2 cellular contexts compared by ENCODE assay signal in genomic region chr9:4238522-4238921, GRCh38.
TF ChIP-seq lines count a peak whose summit lies in the region.

No MANE protein-coding gene starts in this region.

TF ChIP-seq in IMR-90, 13 proteins besides CTCF, POLR2A, EP300 and RAD21 (continued from another document):
- peak; percentile 40; the same call in 1 of the 2 replicates for TF ChIP-seq BHLHE40 (IDR thresholded peaks at IDR 0.05; ENCODE audit: low read depth, low read length)
- no peak for TF ChIP-seq RCOR1 (IDR thresholded peaks at IDR 0.05; ENCODE audit: insufficient replicate concordance, low read length)

TF ChIP-seq in HepG2, 621 proteins besides CTCF, POLR2A, EP300 and RAD21:
- TF ChIP-seq AHDC1 (CRISPR knock-in tag; IDR thresholded peaks at IDR 0.05; ENCODE audit: borderline replicate concordance) (no peak), ZNF282 (IDR thresholded peaks at IDR 0.05; ENCODE audit: partially characterized antibody) (no peak), ZBTB21 (CRISPR knock-in tag; IDR thresholded peaks at IDR 0.05) (no peak), RBAK (CRISPR knock-in tag; IDR thresholded peaks at IDR 0.05) (no peak), ZBTB7B (CRISPR knock-in tag; IDR thresholded peaks at IDR 0.05) (no peak), FOXM1 (CRISPR knock-in tag; IDR thresholded peaks at IDR 0.05) (no peak), ZNF552 (CRISPR knock-in tag; IDR thresholded peaks at IDR 0.05; ENCODE audit: borderline replicate concordance) (no peak), AKNA (CRISPR knock-in tag; IDR thresholded peaks at IDR 0.05; ENCODE audit: borderline replicate concordance) (no peak), SMARCC2 (IDR thresholded peaks at IDR 0.05) (no peak), RAD51 (IDR thresholded peaks at IDR 0.05; ENCODE audit: borderline replicate concordance) (no peak)
- TF ChIP-seq, protein P1, sequence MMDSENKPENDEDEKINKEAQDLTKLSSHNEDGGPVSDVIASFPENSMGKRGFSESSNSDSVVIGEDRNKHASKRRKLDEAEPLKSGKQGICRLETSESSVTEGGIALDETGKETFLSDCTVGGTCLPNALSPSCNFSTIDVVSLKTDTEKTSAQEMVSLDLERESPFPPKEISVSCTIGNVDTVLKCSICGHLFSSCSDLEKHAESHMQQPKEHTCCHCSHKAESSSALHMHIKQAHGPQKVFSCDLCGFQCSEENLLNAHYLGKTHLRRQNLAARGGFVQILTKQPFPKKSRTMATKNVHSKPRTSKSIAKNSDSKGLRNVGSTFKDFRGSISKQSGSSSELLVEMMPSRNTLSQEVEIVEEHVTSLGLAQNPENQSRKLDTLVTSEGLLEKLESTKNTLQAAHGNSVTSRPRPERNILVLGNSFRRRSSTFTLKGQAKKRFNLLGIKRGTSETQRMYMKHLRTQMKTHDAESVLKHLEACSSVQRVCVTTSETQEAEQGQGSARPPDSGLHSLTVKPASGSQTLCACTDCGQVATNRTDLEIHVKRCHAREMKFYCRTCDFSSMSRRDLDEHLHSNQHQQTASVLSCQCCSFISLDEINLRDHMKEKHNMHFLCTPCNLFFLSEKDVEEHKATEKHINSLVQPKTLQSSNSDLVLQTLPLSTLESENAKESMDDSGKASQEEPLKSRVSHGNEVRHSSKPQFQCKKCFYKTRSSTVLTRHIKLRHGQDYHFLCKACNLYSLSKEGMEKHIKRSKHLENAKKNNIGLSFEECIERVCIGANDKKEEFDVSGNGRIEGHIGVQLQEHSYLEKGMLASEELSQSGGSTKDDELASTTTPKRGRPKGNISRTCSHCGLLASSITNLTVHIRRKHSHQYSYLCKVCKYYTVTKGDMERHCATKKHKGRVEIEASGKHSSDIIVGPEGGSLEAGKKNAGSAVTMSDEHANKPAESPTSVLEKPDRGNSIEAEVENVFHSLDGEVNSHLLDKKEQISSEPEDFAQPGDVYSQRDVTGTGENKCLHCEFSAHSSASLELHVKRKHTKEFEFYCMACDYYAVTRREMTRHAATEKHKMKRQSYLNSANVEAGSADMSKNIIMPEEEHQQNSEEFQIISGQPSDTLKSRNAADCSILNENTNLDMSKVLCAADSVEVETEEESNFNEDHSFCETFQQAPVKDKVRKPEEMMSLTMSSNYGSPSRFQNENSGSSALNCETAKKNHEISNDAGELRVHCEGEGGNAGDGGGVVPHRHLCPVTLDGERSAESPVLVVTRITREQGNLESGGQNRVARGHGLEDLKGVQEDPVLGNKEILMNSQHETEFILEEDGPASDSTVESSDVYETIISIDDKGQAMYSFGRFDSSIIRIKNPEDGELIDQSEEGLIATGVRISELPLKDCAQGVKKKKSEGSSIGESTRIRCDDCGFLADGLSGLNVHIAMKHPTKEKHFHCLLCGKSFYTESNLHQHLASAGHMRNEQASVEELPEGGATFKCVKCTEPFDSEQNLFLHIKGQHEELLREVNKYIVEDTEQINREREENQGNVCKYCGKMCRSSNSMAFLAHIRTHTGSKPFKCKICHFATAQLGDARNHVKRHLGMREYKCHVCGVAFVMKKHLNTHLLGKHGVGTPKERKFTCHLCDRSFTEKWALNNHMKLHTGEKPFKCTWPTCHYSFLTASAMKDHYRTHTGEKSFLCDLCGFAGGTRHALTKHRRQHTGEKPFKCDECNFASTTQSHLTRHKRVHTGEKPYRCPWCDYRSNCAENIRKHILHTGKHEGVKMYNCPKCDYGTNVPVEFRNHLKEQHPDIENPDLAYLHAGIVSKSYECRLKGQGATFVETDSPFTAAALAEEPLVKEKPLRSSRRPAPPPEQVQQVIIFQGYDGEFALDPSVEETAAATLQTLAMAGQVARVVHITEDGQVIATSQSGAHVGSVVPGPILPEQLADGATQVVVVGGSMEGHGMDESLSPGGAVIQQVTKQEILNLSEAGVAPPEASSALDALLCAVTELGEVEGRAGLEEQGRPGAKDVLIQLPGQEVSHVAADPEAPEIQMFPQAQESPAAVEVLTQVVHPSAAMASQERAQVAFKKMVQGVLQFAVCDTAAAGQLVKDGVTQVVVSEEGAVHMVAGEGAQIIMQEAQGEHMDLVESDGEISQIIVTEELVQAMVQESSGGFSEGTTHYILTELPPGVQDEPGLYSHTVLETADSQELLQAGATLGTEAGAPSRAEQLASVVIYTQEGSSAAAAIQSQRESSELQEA (CRISPR knock-in tag; IDR thresholded peaks at IDR 0.05; ENCODE audit: not compliant biosample characterization) = no peak
- TF ChIP-seq, protein P2, sequence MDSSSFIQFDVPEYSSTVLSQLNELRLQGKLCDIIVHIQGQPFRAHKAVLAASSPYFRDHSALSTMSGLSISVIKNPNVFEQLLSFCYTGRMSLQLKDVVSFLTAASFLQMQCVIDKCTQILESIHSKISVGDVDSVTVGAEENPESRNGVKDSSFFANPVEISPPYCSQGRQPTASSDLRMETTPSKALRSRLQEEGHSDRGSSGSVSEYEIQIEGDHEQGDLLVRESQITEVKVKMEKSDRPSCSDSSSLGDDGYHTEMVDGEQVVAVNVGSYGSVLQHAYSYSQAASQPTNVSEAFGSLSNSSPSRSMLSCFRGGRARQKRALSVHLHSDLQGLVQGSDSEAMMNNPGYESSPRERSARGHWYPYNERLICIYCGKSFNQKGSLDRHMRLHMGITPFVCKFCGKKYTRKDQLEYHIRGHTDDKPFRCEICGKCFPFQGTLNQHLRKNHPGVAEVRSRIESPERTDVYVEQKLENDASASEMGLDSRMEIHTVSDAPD (CRISPR knock-in tag; IDR thresholded peaks at IDR 0.05) = no peak
- TF ChIP-seq, protein P3, sequence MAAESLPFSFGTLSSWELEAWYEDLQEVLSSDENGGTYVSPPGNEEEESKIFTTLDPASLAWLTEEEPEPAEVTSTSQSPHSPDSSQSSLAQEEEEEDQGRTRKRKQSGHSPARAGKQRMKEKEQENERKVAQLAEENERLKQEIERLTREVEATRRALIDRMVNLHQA (CRISPR knock-in tag; IDR thresholded peaks at IDR 0.05) = no peak
